Comparison of ENCODE assay signal across 1 cellular context in the genomic region with DNA sequence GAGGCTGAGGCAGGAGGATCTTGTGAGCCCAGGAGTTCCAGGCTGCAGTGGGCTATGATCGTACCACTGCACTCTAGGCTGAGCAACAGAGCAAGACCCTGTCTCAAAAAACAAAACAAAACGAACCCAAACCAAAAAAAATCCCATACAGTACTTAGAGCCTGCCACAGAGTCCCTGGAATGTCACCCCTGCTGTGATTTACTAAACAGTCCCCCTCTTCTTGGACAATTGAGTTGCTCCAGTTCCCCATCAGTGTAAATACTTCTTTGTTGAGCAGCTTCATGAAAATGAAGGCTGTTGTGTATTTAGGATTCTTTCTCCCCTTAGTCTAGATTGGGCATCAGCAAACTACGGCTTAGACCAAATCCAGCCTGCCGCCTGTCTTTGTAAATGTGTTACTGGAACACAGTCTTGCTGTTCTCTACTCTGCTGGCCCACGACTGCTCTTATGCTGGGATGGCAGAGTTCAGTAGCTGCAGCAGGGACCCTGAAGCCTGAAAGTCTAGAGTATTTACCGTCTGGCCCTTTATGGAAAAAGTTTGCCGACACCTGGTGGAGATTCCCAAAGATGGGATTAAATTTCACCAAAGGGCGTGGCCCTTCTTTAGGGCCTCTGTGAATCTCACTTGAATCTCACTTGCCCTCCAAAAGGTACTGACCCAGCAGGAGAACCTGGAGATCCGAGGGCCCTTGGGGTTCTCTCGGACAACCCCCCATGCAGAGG.
TF ChIP-seq lines count a peak whose summit lies in the region.

No MANE protein-coding gene starts in this region.

TF ChIP-seq in K562, 482 proteins besides CTCF, POLR2A, EP300 and RAD21:
- TF ChIP-seq SMAD3 (CRISPR knock-in tag; conservative IDR thresholded peaks at IDR 0.05) (no peak), BHLHE40 (IDR thresholded peaks at IDR 0.05; ENCODE audit: low read length) (no peak), NRF1 (conservative IDR thresholded peaks at IDR 0.05 in 1 of 2, IDR thresholded peaks at IDR 0.05 in 1 of 2) (no peak), GATA2 (CRISPR knock-in tag; IDR thresholded peaks at IDR 0.05) (no peak), POLR3A (IDR thresholded peaks at IDR 0.05; ENCODE audit: borderline replicate concordance, extremely low read depth, insufficient read depth, insufficient read length) (no peak), ZNF224 (CRISPR knock-in tag; IDR thresholded peaks at IDR 0.05) (no peak), SRSF3 (IDR thresholded peaks at IDR 0.05; ENCODE audit: insufficient read depth, low read length) (no peak), TCFL5 (CRISPR knock-in tag; conservative IDR thresholded peaks at IDR 0.05) (no peak), RBFOX2 (IDR thresholded peaks at IDR 0.05; ENCODE audit: low read depth, low read length) (no peak), KLF1 (tag; IDR thresholded peaks at IDR 0.05) (0 out of 2 replicates have a peak, but pooled peaks have one; percentile 34), ZFP36 (IDR thresholded peaks at IDR 0.05; ENCODE audit: low read depth, low read length, partially characterized antibody) (peak; percentile 4)
- TF ChIP-seq, protein P1, sequence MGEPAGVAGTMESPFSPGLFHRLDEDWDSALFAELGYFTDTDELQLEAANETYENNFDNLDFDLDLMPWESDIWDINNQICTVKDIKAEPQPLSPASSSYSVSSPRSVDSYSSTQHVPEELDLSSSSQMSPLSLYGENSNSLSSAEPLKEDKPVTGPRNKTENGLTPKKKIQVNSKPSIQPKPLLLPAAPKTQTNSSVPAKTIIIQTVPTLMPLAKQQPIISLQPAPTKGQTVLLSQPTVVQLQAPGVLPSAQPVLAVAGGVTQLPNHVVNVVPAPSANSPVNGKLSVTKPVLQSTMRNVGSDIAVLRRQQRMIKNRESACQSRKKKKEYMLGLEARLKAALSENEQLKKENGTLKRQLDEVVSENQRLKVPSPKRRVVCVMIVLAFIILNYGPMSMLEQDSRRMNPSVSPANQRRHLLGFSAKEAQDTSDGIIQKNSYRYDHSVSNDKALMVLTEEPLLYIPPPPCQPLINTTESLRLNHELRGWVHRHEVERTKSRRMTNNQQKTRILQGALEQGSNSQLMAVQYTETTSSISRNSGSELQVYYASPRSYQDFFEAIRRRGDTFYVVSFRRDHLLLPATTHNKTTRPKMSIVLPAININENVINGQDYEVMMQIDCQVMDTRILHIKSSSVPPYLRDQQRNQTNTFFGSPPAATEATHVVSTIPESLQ (CRISPR knock-in tag; IDR thresholded peaks at IDR 0.05), result no peak
- TF ChIP-seq, protein P2, sequence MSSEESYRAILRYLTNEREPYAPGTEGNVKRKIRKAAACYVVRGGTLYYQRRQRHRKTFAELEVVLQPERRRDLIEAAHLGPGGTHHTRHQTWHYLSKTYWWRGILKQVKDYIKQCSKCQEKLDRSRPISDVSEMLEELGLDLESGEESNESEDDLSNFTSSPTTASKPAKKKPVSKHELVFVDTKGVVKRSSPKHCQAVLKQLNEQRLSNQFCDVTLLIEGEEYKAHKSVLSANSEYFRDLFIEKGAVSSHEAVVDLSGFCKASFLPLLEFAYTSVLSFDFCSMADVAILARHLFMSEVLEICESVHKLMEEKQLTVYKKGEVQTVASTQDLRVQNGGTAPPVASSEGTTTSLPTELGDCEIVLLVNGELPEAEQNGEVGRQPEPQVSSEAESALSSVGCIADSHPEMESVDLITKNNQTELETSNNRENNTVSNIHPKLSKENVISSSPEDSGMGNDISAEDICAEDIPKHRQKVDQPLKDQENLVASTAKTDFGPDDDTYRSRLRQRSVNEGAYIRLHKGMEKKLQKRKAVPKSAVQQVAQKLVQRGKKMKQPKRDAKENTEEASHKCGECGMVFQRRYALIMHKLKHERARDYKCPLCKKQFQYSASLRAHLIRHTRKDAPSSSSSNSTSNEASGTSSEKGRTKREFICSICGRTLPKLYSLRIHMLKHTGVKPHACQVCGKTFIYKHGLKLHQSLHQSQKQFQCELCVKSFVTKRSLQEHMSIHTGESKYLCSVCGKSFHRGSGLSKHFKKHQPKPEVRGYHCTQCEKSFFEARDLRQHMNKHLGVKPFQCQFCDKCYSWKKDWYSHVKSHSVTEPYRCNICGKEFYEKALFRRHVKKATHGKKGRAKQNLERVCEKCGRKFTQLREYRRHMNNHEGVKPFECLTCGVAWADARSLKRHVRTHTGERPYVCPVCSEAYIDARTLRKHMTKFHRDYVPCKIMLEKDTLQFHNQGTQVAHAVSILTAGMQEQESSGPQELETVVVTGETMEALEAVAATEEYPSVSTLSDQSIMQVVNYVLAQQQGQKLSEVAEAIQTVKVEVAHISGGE (CRISPR knock-in tag; IDR thresholded peaks at IDR 0.05), result 0 out of 6 replicates have a peak, but pooled peaks of 1 of the 3 experiments have one; percentile 26
- TF ChIP-seq, protein P3, sequence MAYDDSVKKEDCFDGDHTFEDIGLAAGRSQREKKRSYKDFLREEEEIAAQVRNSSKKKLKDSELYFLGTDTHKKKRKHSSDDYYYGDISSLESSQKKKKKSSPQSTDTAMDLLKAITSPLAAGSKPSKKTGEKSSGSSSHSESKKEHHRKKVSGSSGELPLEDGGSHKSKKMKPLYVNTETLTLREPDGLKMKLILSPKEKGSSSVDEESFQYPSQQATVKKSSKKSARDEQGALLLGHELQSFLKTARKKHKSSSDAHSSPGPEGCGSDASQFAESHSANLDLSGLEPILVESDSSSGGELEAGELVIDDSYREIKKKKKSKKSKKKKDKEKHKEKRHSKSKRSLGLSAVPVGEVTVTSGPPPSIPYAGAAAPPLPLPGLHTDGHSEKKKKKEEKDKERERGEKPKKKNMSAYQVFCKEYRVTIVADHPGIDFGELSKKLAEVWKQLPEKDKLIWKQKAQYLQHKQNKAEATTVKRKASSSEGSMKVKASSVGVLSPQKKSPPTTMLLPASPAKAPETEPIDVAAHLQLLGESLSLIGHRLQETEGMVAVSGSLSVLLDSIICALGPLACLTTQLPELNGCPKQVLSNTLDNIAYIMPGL (CRISPR knock-in tag; IDR thresholded peaks at IDR 0.05), result no peak
- TF ChIP-seq, protein P4, sequence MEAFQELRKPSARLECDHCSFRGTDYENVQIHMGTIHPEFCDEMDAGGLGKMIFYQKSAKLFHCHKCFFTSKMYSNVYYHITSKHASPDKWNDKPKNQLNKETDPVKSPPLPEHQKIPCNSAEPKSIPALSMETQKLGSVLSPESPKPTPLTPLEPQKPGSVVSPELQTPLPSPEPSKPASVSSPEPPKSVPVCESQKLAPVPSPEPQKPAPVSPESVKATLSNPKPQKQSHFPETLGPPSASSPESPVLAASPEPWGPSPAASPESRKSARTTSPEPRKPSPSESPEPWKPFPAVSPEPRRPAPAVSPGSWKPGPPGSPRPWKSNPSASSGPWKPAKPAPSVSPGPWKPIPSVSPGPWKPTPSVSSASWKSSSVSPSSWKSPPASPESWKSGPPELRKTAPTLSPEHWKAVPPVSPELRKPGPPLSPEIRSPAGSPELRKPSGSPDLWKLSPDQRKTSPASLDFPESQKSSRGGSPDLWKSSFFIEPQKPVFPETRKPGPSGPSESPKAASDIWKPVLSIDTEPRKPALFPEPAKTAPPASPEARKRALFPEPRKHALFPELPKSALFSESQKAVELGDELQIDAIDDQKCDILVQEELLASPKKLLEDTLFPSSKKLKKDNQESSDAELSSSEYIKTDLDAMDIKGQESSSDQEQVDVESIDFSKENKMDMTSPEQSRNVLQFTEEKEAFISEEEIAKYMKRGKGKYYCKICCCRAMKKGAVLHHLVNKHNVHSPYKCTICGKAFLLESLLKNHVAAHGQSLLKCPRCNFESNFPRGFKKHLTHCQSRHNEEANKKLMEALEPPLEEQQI (IDR thresholded peaks at IDR 0.05), result no peak
